9 cellular contexts compared by ENCODE assay signal in the genomic region with DNA sequence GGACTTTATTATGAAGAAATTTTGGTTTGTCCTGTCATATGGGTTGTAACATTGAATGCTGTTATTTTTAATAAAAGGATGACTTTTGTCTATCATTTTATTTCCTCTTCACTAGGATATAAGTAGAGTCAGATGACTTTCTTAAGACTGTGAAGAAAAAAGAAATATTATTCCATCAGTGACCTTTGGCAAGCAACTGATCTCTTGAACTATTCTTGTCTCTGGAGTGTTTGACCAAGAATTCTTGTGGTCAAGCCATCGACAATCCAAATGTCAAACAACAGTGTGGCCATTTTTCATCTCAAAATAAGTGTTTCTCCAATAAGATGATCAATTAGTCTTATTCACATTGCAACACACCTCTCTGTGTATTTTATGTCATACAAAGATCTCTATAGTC. TPM values are rescaled to one million over a fixed set of nuclear protein-coding genes. Genes with fewer than 3 reads are reported as not detected.
"Had no signal": no experiment of that assay in that cellular context is flagged by ENCODE, and none has a peak within 500 bp of the region (broad histone marks: within the 10 kb centered on the region; RNA-seq: fewer than 3 reads in every experiment).

No MANE protein-coding gene starts in this region.

- ATAC-seq: HepG2 had no signal

- H3K9ac ChIP-seq: GM23248 had no signal

- FAIRE-seq: HepG2 had no signal

- H3K27ac Mint-ChIP-seq: H9, IgD-negative memory B cell had no signal

- H3K9me3 Mint-ChIP-seq: H9 had no signal

- H3K27ac ChIP-seq: GM23248 had no signal

- H3K4me1 Mint-ChIP-seq: H9, IgD-negative memory B cell had no signal

- H3K4me3 ChIP-seq: GM23248 had no signal

- DNase-seq: GM23248, GOT3, H9, HCEC 1CT, KBM-7 had no signal

- H2AFZ ChIP-seq: GM23248 had no signal

- H3K4me3 Mint-ChIP-seq: H9, IgD-negative memory B cell had no signal

RNA-seq across cellular contexts. Expression of a gene that starts 24.9 kb away (rescaled TPM):
- total RNA-seq: H4, H9, HT1080 had no signal
- polyA plus RNA-seq: IgD-negative memory B cell had no signal

RNA-seq across cellular contexts. Expression of a gene that starts 56.3 kb away (rescaled TPM):
- total RNA-seq: H9, HT1080 had no signal
- polyA plus RNA-seq: IgD-negative memory B cell had no signal
